ENCODE assay signal across 26 cellular contexts in the genomic region with DNA sequence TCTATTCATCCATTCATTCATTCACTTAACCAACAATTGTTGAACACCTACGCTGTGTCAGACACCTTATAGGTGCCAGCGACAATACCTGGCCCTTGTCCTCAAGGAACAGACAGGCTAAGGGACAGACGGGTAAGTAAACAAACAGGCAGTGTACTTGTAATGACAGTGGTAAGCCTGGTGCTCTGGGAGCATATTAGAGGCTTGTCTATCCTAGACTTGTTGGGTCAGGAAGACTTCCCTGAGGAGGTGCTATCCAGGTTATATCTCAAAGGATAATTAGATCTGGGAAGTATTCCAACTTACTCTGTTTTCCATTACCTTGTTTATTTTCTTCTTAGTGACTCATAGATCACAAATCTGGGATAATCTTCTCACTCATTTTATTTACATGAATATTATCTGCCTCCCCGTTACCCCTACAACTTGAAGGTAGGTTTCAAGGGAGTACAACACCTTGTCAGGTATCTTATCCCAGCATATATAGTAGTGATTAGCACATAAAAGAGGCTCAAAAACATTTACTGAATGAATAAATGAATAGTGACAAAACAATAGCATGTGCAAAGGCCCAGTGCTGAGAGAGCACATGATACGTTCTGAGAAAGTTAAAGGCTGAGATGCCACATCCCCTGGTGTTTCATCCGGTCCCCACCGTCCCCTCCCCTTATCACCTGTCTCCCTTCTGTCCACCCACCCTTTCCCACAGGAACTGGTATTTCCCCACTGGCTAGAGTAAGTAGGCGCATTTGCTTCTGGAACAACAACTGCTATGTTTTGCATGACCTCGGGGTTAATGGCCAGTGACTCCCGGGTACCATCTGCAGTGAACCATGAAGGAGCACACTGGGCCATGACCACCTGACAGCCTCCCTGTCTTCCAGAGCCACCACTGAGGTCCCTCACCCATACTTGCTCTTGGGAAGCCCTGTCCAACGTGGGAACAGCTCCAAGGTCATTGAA.
DNase-seq lines count a peak whose midpoint lies in the region; ATAC-seq and TF ChIP-seq lines count a peak whose summit lies in the region.
"Had no signal": no experiment of that assay in that cellular context is flagged by ENCODE, and none has a peak within 500 bp of the region (broad histone marks: within the 10 kb centered on the region; RNA-seq: fewer than 3 reads in every experiment).

No MANE protein-coding gene starts in this region.

- TF ChIP-seq POLR2A in upper lobe of left lung (IDR thresholded peaks at IDR 0.05) = no peak

- H3K9me3 ChIP-seq in upper lobe of left lung = no peaks in the 10 kb centered on the region
- H3K9me3 ChIP-seq: BE2C, sigmoid colon, upper lobe of right lung had no signal

- H3K27me3 Mint-ChIP-seq in brain = peaks cover 4% of the 10 kb centered on the region
- no peaks in the 10 kb centered on the region for H3K27me3 Mint-ChIP-seq in natural killer cell treated with Interleukin-12 subunit alpha and Interleukin-12 subunit beta and Interleukin-15 and Interleukin-18, amount 100 ng/mL, for 72 hours

- peak overlapping the region in 3 of 5 experiments; percentile 7 to 54 (median 44) for H3K27ac Mint-ChIP-seq in brain
- H3K27ac Mint-ChIP-seq in natural killer cell treated with Interleukin-12 subunit alpha and Interleukin-12 subunit beta and Interleukin-15 and Interleukin-18, amount 100 ng/mL, for 72 hours = no peak overlapping the region
- H3K27ac Mint-ChIP-seq: activated T-cell treated with anti-CD3 and anti-CD28 coated beads, Interleukin-2, amount 50 U/mL, for 24 hours; progenitor cell of endocrine pancreas had no signal

- H3K36me3 Mint-ChIP-seq in brain = no peaks in the 10 kb centered on the region
- peaks cover 4% of the 10 kb centered on the region for H3K36me3 Mint-ChIP-seq in natural killer cell treated with Interleukin-12 subunit alpha and Interleukin-12 subunit beta and Interleukin-15 and Interleukin-18, amount 100 ng/mL, for 72 hours

- no peak overlapping the region for H3K4me3 Mint-ChIP-seq in brain
- H3K4me3 Mint-ChIP-seq in natural killer cell treated with Interleukin-12 subunit alpha and Interleukin-12 subunit beta and Interleukin-15 and Interleukin-18, amount 100 ng/mL, for 72 hours = peak overlapping the region; percentile 45
- H3K4me3 Mint-ChIP-seq: activated T-cell treated with anti-CD3 and anti-CD28 coated beads, Interleukin-2, amount 50 U/mL, for 24 hours had no signal

- H3K4me1 Mint-ChIP-seq in brain = peaks cover 4% of the 10 kb centered on the region
- H3K4me1 Mint-ChIP-seq in natural killer cell treated with Interleukin-12 subunit alpha and Interleukin-12 subunit beta and Interleukin-15 and Interleukin-18, amount 100 ng/mL, for 72 hours (ENCODE audit: low read depth in 2 of 2) = peaks cover 11 to 21% of the 10 kb centered on the region in 2 donors

- 77 to 83% methylated on average over 11 of the region's 11 CpGs for WGBS in upper lobe of left lung, 2 donors

- ATAC-seq in natural killer cell treated with Interleukin-12 subunit alpha and Interleukin-12 subunit beta and Interleukin-15 and Interleukin-18, amount 100 ng/mL, for 72 hours = no peak
- ATAC-seq in upper lobe of left lung (ENCODE audit: low FRiP score in 2 of 2) (no peak), HG02970 (IDR thresholded peaks at IDR 0.05; ENCODE audit: low FRiP score, unreplicated experiment) (no peak)
- ATAC-seq: left ventricle myocardium superior, upper lobe of right lung had no signal

- no peak overlapping the region for H3K27ac ChIP-seq in upper lobe of left lung
- H3K27ac ChIP-seq: sigmoid colon, upper lobe of right lung had no signal

- H3K4me3 ChIP-seq in upper lobe of left lung = no peak overlapping the region
- H3K4me3 ChIP-seq: sigmoid colon, upper lobe of right lung had no signal

- DNase-seq in NCI-H1092 treated with DMSO at 0.1 percent for 48 hours (lab: John Stamatoyannopoulos, UW) (peak; percentile 32), NCI-H1092 (lab: John Stamatoyannopoulos, UW) (no peak), NCI-H1105 treated with DMSO at 0.1 percent for 48 hours (lab: John Stamatoyannopoulos, UW) (peak; percentile 79), upper lobe of left lung (no peak), iPS-NIHi7 (ENCODE audit: extremely low spot score) (no peak)
- DNase-seq in natural killer cell treated with Interleukin-12 subunit alpha and Interleukin-12 subunit beta and Interleukin-15 and Interleukin-18, amount 100 ng/mL, for 72 hours (ENCODE audit: low spot score) = no peak
- DNase-seq: activated naive CD4-positive, alpha-beta T cell; activated T-cell treated with anti-CD3 and anti-CD28 coated beads, Interleukin-2, amount 50 U/mL, for 24 hours; amygdala; Calu3; central memory CD4-positive, alpha-beta T cell; dermis blood vessel endothelial cell; HCEC 1CT; KG1; left ventricle myocardium superior; midbrain; NCI-H1048; NCI-H2107; NCI-H524 treated with DMSO at 0.1 percent for 48 hours; SHP77; sigmoid colon; upper lobe of right lung had no signal

- H3K4me1 ChIP-seq in upper lobe of left lung = peaks cover 0 to 12% (median 0%) of the 10 kb centered on the region in 4 donors
- H3K4me1 ChIP-seq: upper lobe of right lung had no signal

- H3K27me3 ChIP-seq in upper lobe of left lung = no peaks in the 10 kb centered on the region
- H3K27me3 ChIP-seq: BE2C, sigmoid colon, upper lobe of right lung had no signal

- H3K9me3 Mint-ChIP-seq in brain = no peaks in the 10 kb centered on the region
- no peaks in the 10 kb centered on the region for H3K9me3 Mint-ChIP-seq in natural killer cell treated with Interleukin-12 subunit alpha and Interleukin-12 subunit beta and Interleukin-15 and Interleukin-18, amount 100 ng/mL, for 72 hours
- H3K9me3 Mint-ChIP-seq: activated T-cell treated with anti-CD3 and anti-CD28 coated beads, Interleukin-2, amount 50 U/mL, for 24 hours had no signal

- TF ChIP-seq EP300 in upper lobe of left lung (IDR thresholded peaks at IDR 0.05) = no peak

- no peak for TF ChIP-seq CTCF in brain (conservative IDR thresholded peaks at IDR 0.05)
- TF ChIP-seq CTCF in upper lobe of left lung (IDR thresholded peaks at IDR 0.05) = no peak

- H3K36me3 ChIP-seq in upper lobe of left lung = no peaks in the 10 kb centered on the region
- H3K36me3 ChIP-seq: BE2C, sigmoid colon, upper lobe of right lung had no signal

Comparison
In these comparisons a context has a peak if more than half of its experiments do, and no peak if none do; other contexts are left out.
1. DNase-seq: peak in NCI-H1092 treated with DMSO at 0.1 percent for 48 hours (single experiment) and NCI-H1105 treated with DMSO at 0.1 percent for 48 hours (single experiment); none in NCI-H1092 (single experiment), natural killer cell treated with Interleukin-12 subunit alpha and Interleukin-12 subunit beta and Interleukin-15 and Interleukin-18, amount 100 ng/mL, for 72 hours (single experiment), upper lobe of left lung (0 of 2) and iPS-NIHi7 (single experiment).
2. H3K27ac Mint-ChIP-seq: peak in brain (3 of 5); none in natural killer cell treated with Interleukin-12 subunit alpha and Interleukin-12 subunit beta and Interleukin-15 and Interleukin-18, amount 100 ng/mL, for 72 hours (0 of 2).